11 cellular contexts compared by ENCODE assay signal in genomic region chr15:77527164-77527778, GRCh38.
DNase-seq lines count a peak whose midpoint lies in the region; ATAC-seq and TF ChIP-seq lines count a peak whose summit lies in the region.
"Had no signal": no experiment of that assay in that cellular context is flagged by ENCODE, and none has a peak within 500 bp of the region (broad histone marks: within the 10 kb centered on the region; RNA-seq: fewer than 3 reads in every experiment).

No MANE protein-coding gene starts in this region.

- DNase-seq in breast epithelium (ENCODE audit: low spot score in 2 of 2) (no peak), MCF 10A (ENCODE audit: unreplicated experiment) (no peak), adipocyte (ENCODE audit: low read depth) (peak; percentile 80), caudate nucleus (lab: John Stamatoyannopoulos, UW) (no peak), NCI-H2196 (lab: John Stamatoyannopoulos, UW; ENCODE audit: unreplicated experiment) (no peak)
- DNase-seq: CD4-positive, alpha-beta memory T cell had no signal

- BruUV-seq in MCF 10A (replicated peaks; lab: Mats Ljungman, UMichigan) = no TSS peak

- H3K36me3 ChIP-seq in breast epithelium = no peaks in the 10 kb centered on the region
- no peaks in the 10 kb centered on the region for H3K36me3 ChIP-seq in adipocyte (ENCODE audit: control insufficient read depth, insufficient read depth, low read length, severe bottlenecking)

- H3K4me3 ChIP-seq in breast epithelium = peak overlapping the region in 1 of 3 donors; percentile 41
- no peak overlapping the region for H3K4me3 ChIP-seq in adipocyte (ENCODE audit: low read length)

- TF ChIP-seq CTCF in breast epithelium (IDR thresholded peaks at IDR 0.05) (no peak), MCF 10A (IDR thresholded peaks at IDR 0.05; ENCODE audit: unreplicated experiment) (no peak)

- intact Hi-C loops in breast epithelium (cut with DNase I; ENCODE audit: low total_unique reads) (no loop called here), MCF 10A (cut with micrococcal nuclease) (no loop called here)

- no peak overlapping the region for H3K4me3 Mint-ChIP-seq in MCF 10A (ENCODE audit: unreplicated experiment)
- no peak overlapping the region for H3K4me3 Mint-ChIP-seq in activated T-helper 17 cell treated with anti-CD3 and anti-CD28 coated beads, Interleukin-2, amount 50 U/mL, for 72 hours
- H3K4me3 Mint-ChIP-seq: CD4-positive, alpha-beta memory T cell; central memory CD8-positive, alpha-beta T cell; T-helper 2 cell treated with Interferon-gamma antibody and Interleukin-4, amounts not matched to agents 5 μg/mL and 100 μg/mL, for 36 hours had no signal

- CTCF ChIA-PET in MCF 10A (lab: Yijun Ruan, JAX) = interaction anchor here (0.7 to 2.6 kb wide), 3 partner anchors 16 to 345 kb away, joined by 3 to 13 read pairs (median 5); no protein-coding TSS in a partner anchor

- no peak for TF ChIP-seq POLR2A in breast epithelium (IDR thresholded peaks at IDR 0.05)

- H3K27me3 ChIP-seq in breast epithelium (no peaks in the 10 kb centered on the region), adipocyte (replicated peaks; ENCODE audit: control insufficient read depth, insufficient read depth, low read length) (peaks cover 19% of the 10 kb centered on the region), layer of hippocampus (ENCODE audit: control insufficient read depth, insufficient read depth, low read length) (no peaks in the 10 kb centered on the region)

- peaks cover 0 to 9% of the 10 kb centered on the region in 2 donors for H3K4me1 ChIP-seq in breast epithelium
- H3K4me1 ChIP-seq in adipocyte (ENCODE audit: control insufficient read depth, insufficient read depth, low read length) = peaks cover 13% of the 10 kb centered on the region

- POLR2A ChIA-PET in MCF 10A (lab: Yijun Ruan, JAX) = no interaction called here

- no peaks in the 10 kb centered on the region for H3K36me3 Mint-ChIP-seq in MCF 10A (ENCODE audit: insufficient read depth, unreplicated experiment)
- H3K36me3 Mint-ChIP-seq in activated T-helper 17 cell treated with anti-CD3 and anti-CD28 coated beads, Interleukin-2, amount 50 U/mL, for 72 hours (ENCODE audit: low read depth) = no peaks in the 10 kb centered on the region
- H3K36me3 Mint-ChIP-seq: CD4-positive, alpha-beta memory T cell had no signal

- peak overlapping the region; percentile 58 to 76 for H3K27ac ChIP-seq in breast epithelium
- peak overlapping the region; percentile 38 for H3K27ac ChIP-seq in layer of hippocampus (ENCODE audit: low read depth, low read length)
- H3K27ac ChIP-seq in caudate nucleus (ENCODE audit: low read depth, low read length) = no peak overlapping the region

- no peak overlapping the region for H3K27ac Mint-ChIP-seq in MCF 10A (ENCODE audit: low read depth, unreplicated experiment)
- H3K27ac Mint-ChIP-seq in activated T-helper 17 cell treated with anti-CD3 and anti-CD28 coated beads, Interleukin-2, amount 50 U/mL, for 72 hours = no peak overlapping the region
- H3K27ac Mint-ChIP-seq: CD4-positive, alpha-beta memory T cell; T-helper 2 cell treated with Interferon-gamma antibody and Interleukin-4, amounts not matched to agents 5 μg/mL and 100 μg/mL, for 36 hours had no signal

- no peaks in the 10 kb centered on the region for H3K4me1 Mint-ChIP-seq in MCF 10A (ENCODE audit: insufficient read depth, unreplicated experiment)
- H3K4me1 Mint-ChIP-seq in activated T-helper 17 cell treated with anti-CD3 and anti-CD28 coated beads, Interleukin-2, amount 50 U/mL, for 72 hours = no peaks in the 10 kb centered on the region
- H3K4me1 Mint-ChIP-seq: CD4-positive, alpha-beta memory T cell; central memory CD8-positive, alpha-beta T cell had no signal

- no peaks in the 10 kb centered on the region for H3K9me3 ChIP-seq in breast epithelium
- H3K9me3 ChIP-seq in adipocyte (ENCODE audit: control insufficient read depth, low read length) = no peaks in the 10 kb centered on the region

- H3K9me3 Mint-ChIP-seq in MCF 10A (ENCODE audit: unreplicated experiment) = no peaks in the 10 kb centered on the region
- no peaks in the 10 kb centered on the region for H3K9me3 Mint-ChIP-seq in activated T-helper 17 cell treated with anti-CD3 and anti-CD28 coated beads, Interleukin-2, amount 50 U/mL, for 72 hours
- H3K9me3 Mint-ChIP-seq: CD4-positive, alpha-beta memory T cell; central memory CD8-positive, alpha-beta T cell; T-helper 2 cell treated with Interferon-gamma antibody and Interleukin-4, amounts not matched to agents 5 μg/mL and 100 μg/mL, for 36 hours had no signal

- ATAC-seq in HG02840 (IDR thresholded peaks at IDR 0.05; ENCODE audit: low FRiP score, unreplicated experiment) = no peak
- ATAC-seq in activated T-helper 17 cell treated with anti-CD3 and anti-CD28 coated beads, Interleukin-2, amount 50 U/mL, for 72 hours (replicated peaks) = no peak

- H3K9ac ChIP-seq in adipocyte (ENCODE audit: low read length) = peak overlapping the region; percentile 34

- H3K27me3 Mint-ChIP-seq in MCF 10A (ENCODE audit: insufficient read depth, unreplicated experiment) = no peaks in the 10 kb centered on the region
- H3K27me3 Mint-ChIP-seq in activated T-helper 17 cell treated with anti-CD3 and anti-CD28 coated beads, Interleukin-2, amount 50 U/mL, for 72 hours = no peaks in the 10 kb centered on the region
